1 cellular context compared by ENCODE assay signal in genomic region chr5:149697001-149697400, GRCh38.
TF ChIP-seq lines count a peak whose summit lies in the region.

No MANE protein-coding gene starts in this region.

TF ChIP-seq in HCT116, 20 proteins besides CTCF, POLR2A, EP300 and RAD21:
- TF ChIP-seq ZNF274 (IDR thresholded peaks at IDR 0.05; ENCODE audit: low read depth, low read length) (no peak), CEBPB (IDR thresholded peaks at IDR 0.05; ENCODE audit: low read depth) (no peak), SRF (IDR thresholded peaks at IDR 0.05; ENCODE audit: low read depth) (no peak), EZH2 (IDR thresholded peaks at IDR 0.05) (no peak), REST (IDR thresholded peaks at IDR 0.05; ENCODE audit: low read depth) (no peak), ZFX (IDR thresholded peaks at IDR 0.05) (no peak), SP1 (IDR thresholded peaks at IDR 0.05; ENCODE audit: low read depth) (no peak), TCF7L2 (IDR thresholded peaks at IDR 0.05; ENCODE audit: borderline replicate concordance, extremely low read depth, insufficient read depth, insufficient read length) (no peak), EZH2phosphoT487 (IDR thresholded peaks at IDR 0.05; ENCODE audit: borderline replicate concordance) (no peak), FOSL1 (IDR thresholded peaks at IDR 0.05; ENCODE audit: low read depth) (no peak), JUND (IDR thresholded peaks at IDR 0.05) (no peak), ELF1 (IDR thresholded peaks at IDR 0.05; ENCODE audit: borderline replicate concordance, low read depth) (no peak), MAX (IDR thresholded peaks at IDR 0.05) (no peak), POLR2AphosphoS5 (IDR thresholded peaks at IDR 0.05; ENCODE audit: low read depth, low read length) (no peak), SIN3A (IDR thresholded peaks at IDR 0.05; ENCODE audit: low read depth) (no peak), EGR1 (IDR thresholded peaks at IDR 0.05; ENCODE audit: low read depth) (no peak), ATF3 (IDR thresholded peaks at IDR 0.05) (no peak), ZBTB33 (IDR thresholded peaks at IDR 0.05; ENCODE audit: extremely low read depth, insufficient replicate concordance, low read length) (no peak)
